Comparison of ENCODE assay signal across 1 cellular context in the genomic region with DNA sequence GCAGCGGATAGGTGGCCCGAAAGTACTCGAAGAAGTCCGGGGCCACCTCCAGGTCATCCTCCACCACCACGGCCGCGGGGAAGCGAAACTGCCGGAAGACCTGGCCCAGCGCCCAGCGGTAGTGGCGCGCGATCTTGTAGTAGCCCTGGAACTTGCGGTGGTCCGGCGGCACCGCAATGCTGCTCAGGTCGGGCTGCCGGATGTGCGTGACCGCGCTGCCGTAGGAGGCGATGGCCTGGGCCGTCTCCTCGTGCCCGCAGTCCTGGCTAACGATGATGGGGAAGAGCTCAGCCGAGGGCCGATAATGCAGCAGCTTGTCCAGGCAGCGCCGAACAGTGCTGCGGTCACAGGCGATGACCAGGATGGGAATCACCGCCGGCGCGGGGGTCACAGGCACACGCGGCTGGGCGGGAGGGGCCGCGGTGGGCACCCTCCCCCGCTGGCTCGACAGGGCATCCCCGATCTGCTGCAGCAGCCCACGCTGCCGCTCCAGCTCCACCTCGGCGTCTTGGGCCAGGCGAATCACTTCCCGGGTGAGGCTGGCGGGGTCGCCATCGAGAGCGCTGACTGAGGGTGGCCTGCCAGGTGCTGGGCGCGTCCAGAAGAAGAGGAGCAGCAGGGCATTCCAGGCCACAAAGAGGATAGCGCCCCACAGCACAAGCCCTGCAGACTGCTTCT.
TF ChIP-seq lines count a peak whose summit lies in the region.

No MANE protein-coding gene starts in this region.

TF ChIP-seq in HepG2, 621 proteins besides CTCF, POLR2A, EP300 and RAD21:
- TF ChIP-seq AGO2 (optimal IDR thresholded peaks at IDR 0.05; ENCODE audit: low read depth, low read length) (peak; percentile 23), RBFOX2 (IDR thresholded peaks at IDR 0.05; ENCODE audit: low read depth, low read length) (peak; percentile 24; the same call in 1 of the 2 replicates), RFX5 (IDR thresholded peaks at IDR 0.05; ENCODE audit: low read depth, low read length) (no peak)
- TF ChIP-seq, protein P1, sequence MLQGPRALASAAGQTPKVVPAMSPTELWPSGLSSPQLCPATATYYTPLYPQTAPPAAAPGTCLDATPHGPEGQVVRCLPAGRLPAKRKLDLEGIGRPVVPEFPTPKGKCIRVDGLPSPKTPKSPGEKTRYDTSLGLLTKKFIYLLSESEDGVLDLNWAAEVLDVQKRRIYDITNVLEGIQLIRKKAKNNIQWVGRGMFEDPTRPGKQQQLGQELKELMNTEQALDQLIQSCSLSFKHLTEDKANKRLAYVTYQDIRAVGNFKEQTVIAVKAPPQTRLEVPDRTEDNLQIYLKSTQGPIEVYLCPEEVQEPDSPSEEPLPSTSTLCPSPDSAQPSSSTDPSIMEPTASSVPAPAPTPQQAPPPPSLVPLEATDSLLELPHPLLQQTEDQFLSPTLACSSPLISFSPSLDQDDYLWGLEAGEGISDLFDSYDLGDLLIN (CRISPR knock-in tag; IDR thresholded peaks at IDR 0.05; ENCODE audit: borderline replicate concordance), result no peak
TF ChIP-seq in HepG2: peak in this region for 2.
